ENCODE assay signal across 18 cellular contexts in the genomic region with DNA sequence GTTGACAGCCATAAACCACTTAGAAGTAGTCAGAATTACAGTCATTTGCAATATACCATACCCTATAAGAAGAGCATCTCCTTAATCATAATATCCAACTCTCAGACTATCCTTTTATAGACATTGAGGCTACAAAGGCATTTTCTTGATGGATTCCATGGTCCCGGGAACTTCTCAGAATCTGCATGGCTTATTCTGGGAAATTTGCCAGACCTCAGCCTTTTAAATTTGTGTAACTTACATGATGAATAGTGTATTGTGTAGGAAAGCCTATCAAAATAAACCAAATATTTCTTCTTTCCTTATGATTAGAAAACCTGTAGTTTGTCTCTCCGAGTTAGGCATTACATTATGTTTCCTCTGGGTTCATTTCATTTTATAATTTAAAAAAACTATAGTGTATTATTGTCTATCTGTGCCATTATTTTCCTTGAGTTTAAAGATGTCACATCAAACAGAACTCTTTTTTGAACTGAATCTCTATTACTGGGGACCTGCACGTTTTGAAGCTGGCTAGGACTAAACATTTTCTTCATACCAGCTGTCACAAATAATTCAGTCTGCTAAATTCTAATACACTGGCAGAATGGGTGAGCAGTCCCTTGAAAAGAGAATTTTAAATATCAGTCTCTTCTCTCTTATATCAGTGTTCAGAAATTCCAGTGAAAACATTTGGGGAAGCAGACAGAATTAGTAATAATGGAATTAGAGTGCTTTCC.
A peak's percentile ranks its signal among the peaks of the same experiment; 100 is the strongest.
DNase-seq lines count a peak whose midpoint lies in the region; ATAC-seq and FAIRE-seq lines count a peak whose summit lies in the region.
"Had no signal": no experiment of that assay in that cellular context is flagged by ENCODE, and none has a peak within 500 bp of the region (broad histone marks: within the 10 kb centered on the region; RNA-seq: fewer than 3 reads in every experiment).

No MANE protein-coding gene starts in this region.

- peaks cover 22% of the 10 kb centered on the region for H3K4me1 ChIP-seq in muscle layer of colon (ENCODE audit: insufficient read depth, low read length)
- H3K4me1 ChIP-seq: prostate gland had no signal

- H3K9ac ChIP-seq in muscle layer of colon (ENCODE audit: low read length) = no peak overlapping the region

- peak; percentile 23 for FAIRE-seq in endometrium (lab: Jason Lieb, UNC)

- H3K27me3 ChIP-seq in muscle layer of colon (ENCODE audit: control insufficient read depth in 1 of 2, insufficient read depth in 2 of 2, low read length in 2 of 2) = no peaks in the 10 kb centered on the region

- no peak for ATAC-seq in GM19035 (IDR thresholded peaks at IDR 0.05; ENCODE audit: unreplicated experiment)
- ATAC-seq in HG03442 (IDR thresholded peaks at IDR 0.05; ENCODE audit: unreplicated experiment) = no peak
- ATAC-seq: activated CD4-positive, CD25-positive, alpha-beta regulatory T cell treated with anti-CD3 and anti-CD28 coated beads, Interleukin-2, amount 50 U/mL, for 24 hours; stimulated activated memory B cell treated with anti-CD40 and anti-IgM and Interleukin-4, amounts not matched to agents 10 μg/mL and 1 μg/mL and 100 μg/mL, for 72 hours had no signal

- H3K4me3 ChIP-seq in muscle layer of colon (ENCODE audit: low read depth in 1 of 2, low read length in 2 of 2) = no peak overlapping the region
- H3K4me3 ChIP-seq: prostate gland had no signal

- H3K27ac ChIP-seq in muscle layer of colon (ENCODE audit: low read depth, low read length) = peak overlapping the region; percentile 50
- H3K27ac ChIP-seq: prostate gland had no signal

- H3K36me3 ChIP-seq in muscle layer of colon (ENCODE audit: insufficient read depth, low read length) = no peaks in the 10 kb centered on the region
- H3K36me3 ChIP-seq: prostate gland had no signal

- DNase-seq in COLO829 (ENCODE audit: low spot score) (peak; percentile 82), NCI-H1048 (lab: John Stamatoyannopoulos, UW) (peak; percentile 58), activated T-cell treated with anti-CD3 and anti-CD28 coated beads for 4 hours (no peak)
- DNase-seq in activated CD4-positive, CD25-positive, alpha-beta regulatory T cell treated with anti-CD3 and anti-CD28 coated beads, Interleukin-2, amount 50 U/mL, for 72 hours = no peak
- DNase-seq: activated T-cell treated with anti-CD3 and anti-CD28 coated beads, Interleukin-2, amount 50 U/mL, for 24 hours; AML-193; GDM1; Kasumi-1; midbrain; NCI-H2081 treated with DMSO at 0.1 percent for 48 hours; stimulated activated CD4-positive, alpha-beta T cell treated with anti-CD3 and anti-CD28 coated beads, Interleukin-4, amount 100 ng/mL, for 1 hour had no signal

- H3K9me3 ChIP-seq in muscle layer of colon (ENCODE audit: low read length) = peaks cover 3% of the 10 kb centered on the region
- H3K9me3 ChIP-seq: prostate gland had no signal

Comparison
In these comparisons a context has a peak if more than half of its experiments do, and no peak if none do; other contexts are left out.
1. DNase-seq: peak in COLO829 (single experiment) and NCI-H1048 (single experiment); none in activated CD4-positive, CD25-positive, alpha-beta regulatory T cell treated with anti-CD3 and anti-CD28 coated beads, Interleukin-2, amount 50 U/mL, for 72 hours (single experiment) and activated T-cell treated with anti-CD3 and anti-CD28 coated beads for 4 hours (single experiment).